25 cellular contexts compared by ENCODE assay signal in the genomic region with DNA sequence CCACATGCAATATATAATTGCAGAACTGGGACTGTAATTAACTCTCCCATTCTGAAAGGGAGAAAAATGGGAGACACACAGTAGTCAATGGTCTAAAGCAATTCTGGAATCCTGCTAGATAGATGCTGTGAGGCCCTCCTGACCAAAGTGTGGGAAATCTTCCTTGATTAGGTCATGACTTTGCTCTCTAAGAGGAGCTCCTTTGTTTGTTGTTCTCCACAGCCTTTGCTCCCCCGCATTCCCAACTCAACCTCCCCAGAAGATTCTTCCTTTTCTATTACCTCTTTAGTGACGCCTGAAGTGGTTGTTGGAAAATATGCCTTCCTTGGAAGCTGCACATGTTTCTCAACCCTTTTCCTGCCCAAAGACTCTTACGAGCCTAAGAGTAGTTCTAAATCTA. TPM values are rescaled to one million over a fixed set of nuclear protein-coding genes. Genes with fewer than 3 reads are reported as not detected.
"Had no signal": no experiment of that assay in that cellular context is flagged by ENCODE, and none has a peak within 500 bp of the region (broad histone marks: within the 10 kb centered on the region; RNA-seq: fewer than 3 reads in every experiment).

No MANE protein-coding gene starts in this region.

- H3K4me1 Mint-ChIP-seq: activated B cell treated with CpG ODN at 0.5 μM for 24 hours; activated CD4-positive, alpha-beta T cell treated with anti-CD3 and anti-CD28 coated beads, Interleukin-2, amount 10 ng/mL, durations not matched to agents 7 days and 5 days; activated T-helper 17 cell treated with anti-CD3 and anti-CD28 coated beads, Interleukin-2, amount 50 U/mL, for 72 hours; T-cell had no signal

- H2AFZ ChIP-seq: PC-9 had no signal

- H3K27me3 Mint-ChIP-seq: activated B cell treated with CpG ODN at 0.5 μM for 24 hours; activated CD4-positive, alpha-beta memory T cell treated with anti-CD3 and anti-CD28 coated beads for 36 hours had no signal

- ATAC-seq: activated T-cell treated with anti-CD3 and anti-CD28 coated beads, Interleukin-2, amount 50 U/mL, for 4 hours; activated T-helper 17 cell treated with anti-CD3 and anti-CD28 coated beads, Interleukin-2, amount 50 U/mL, for 72 hours; T-cell had no signal

- FAIRE-seq: TTC549 had no signal

- H3K9me3 Mint-ChIP-seq: activated CD4-positive, alpha-beta memory T cell treated with anti-CD3 and anti-CD28 coated beads for 36 hours; activated CD4-positive, alpha-beta T cell treated with anti-CD3 and anti-CD28 coated beads, Interleukin-2, amount 10 ng/mL, durations not matched to agents 7 days and 5 days; activated naive CD4-positive, alpha-beta T cell treated with anti-CD3 and anti-CD28 coated beads for 36 hours; activated T-cell treated with anti-CD3 and anti-CD28 coated beads, Interleukin-2, amount 50 U/mL, for 4 hours; activated T-helper 17 cell treated with anti-CD3 and anti-CD28 coated beads, Interleukin-2, amount 50 U/mL, for 72 hours; T-cell had no signal

- H3K4me2 ChIP-seq: PC-9 had no signal

- H3K27ac Mint-ChIP-seq: activated B cell treated with CpG ODN at 0.5 μM for 24 hours; activated CD4-positive, alpha-beta memory T cell treated with anti-CD3 and anti-CD28 coated beads for 36 hours; activated CD4-positive, alpha-beta T cell treated with anti-CD3 and anti-CD28 coated beads, Interleukin-2, amount 10 ng/mL, durations not matched to agents 7 days and 5 days; activated naive CD4-positive, alpha-beta T cell treated with anti-CD3 and anti-CD28 coated beads for 36 hours; activated naive CD8-positive, alpha-beta T cell; activated T-helper 17 cell treated with anti-CD3 and anti-CD28 coated beads, Interleukin-2, amount 50 U/mL, for 72 hours; T-cell had no signal

- H3K36me3 Mint-ChIP-seq: activated CD4-positive, alpha-beta memory T cell treated with anti-CD3 and anti-CD28 coated beads for 36 hours; activated naive CD8-positive, alpha-beta T cell; T-cell had no signal

- H3K27ac ChIP-seq: PC-9, SK-N-MC had no signal

- H3K4me3 ChIP-seq: PC-9, SK-N-MC had no signal

- DNase-seq: activated B cell treated with CpG ODN at 0.5 μM for 24 hours; activated CD4-positive, alpha-beta memory T cell treated with anti-CD3 and anti-CD28 coated beads for 36 hours; activated CD4-positive, alpha-beta T cell treated with anti-CD3 and anti-CD28 coated beads for 1 hour; activated CD4-positive, alpha-beta T cell treated with anti-CD3 and anti-CD28 coated beads, Interleukin-2, amount 10 ng/mL, durations not matched to agents 7 days and 5 days; activated CD8-positive, alpha-beta memory T cell treated with anti-CD3 and anti-CD28 coated beads for 24 hours; activated gamma-delta T cell; activated naive CD4-positive, alpha-beta T cell treated with anti-CD3 and anti-CD28 coated beads for 36 hours; activated T-cell treated with anti-CD3 and anti-CD28 coated beads, Interleukin-2, amount 50 U/mL, for 4 hours; Karpas-422; MM.1S; NCI-H1105; NCI-H1436; NCI-H1694 treated with DMSO at 0.1 percent for 48 hours; NCI-H2029 treated with DMSO at 0.1 percent for 48 hours; NCI-H510A treated with DMSO at 0.1 percent for 48 hours; PC-9; SIG-M5; T-cell; T-helper 2 cell; T1000 had no signal

- H3K4me3 Mint-ChIP-seq: activated B cell treated with CpG ODN at 0.5 μM for 24 hours; activated CD4-positive, alpha-beta memory T cell treated with anti-CD3 and anti-CD28 coated beads for 36 hours; activated CD4-positive, alpha-beta T cell treated with anti-CD3 and anti-CD28 coated beads, Interleukin-2, amount 10 ng/mL, durations not matched to agents 7 days and 5 days; activated naive CD4-positive, alpha-beta T cell treated with anti-CD3 and anti-CD28 coated beads for 36 hours; activated naive CD8-positive, alpha-beta T cell; activated T-cell treated with anti-CD3 and anti-CD28 coated beads, Interleukin-2, amount 50 U/mL, for 4 hours; activated T-helper 17 cell treated with anti-CD3 and anti-CD28 coated beads, Interleukin-2, amount 50 U/mL, for 72 hours; T-cell had no signal

RNA-seq across cellular contexts. Expression of a gene that starts 28.8 kb away (rescaled TPM):
- total RNA-seq: activated B cell treated with CpG ODN at 0.5 μM for 24 hours; activated CD4-positive, alpha-beta memory T cell treated with anti-CD3 and anti-CD28 coated beads for 36 hours; activated CD4-positive, alpha-beta T cell treated with anti-CD3 and anti-CD28 coated beads, Interleukin-2, amount 10 ng/mL, durations not matched to agents 7 days and 5 days; activated naive CD4-positive, alpha-beta T cell treated with anti-CD3 and anti-CD28 coated beads for 36 hours; activated T-helper 17 cell treated with anti-CD3 and anti-CD28 coated beads, Interleukin-2, amount 50 U/mL, for 72 hours; cardiac septum; PC-9 had no signal
